Comparison of ENCODE assay signal across 1 cellular context in genomic region chr5:125394661-125395280, GRCh38.
TF ChIP-seq lines count a peak whose summit lies in the region.

No MANE protein-coding gene starts in this region.

TF ChIP-seq in SK-N-SH treated with all-trans-retinoic acid at 6 μM for 48 hours, 23 proteins besides CTCF, POLR2A, EP300 and RAD21 (continued from another document):
- TF ChIP-seq CSRNP3 (CRISPR knock-in tag; IDR thresholded peaks at IDR 0.05) = no peak
- no peak for TF ChIP-seq PPARA (CRISPR knock-in tag; IDR thresholded peaks at IDR 0.05; ENCODE audit: borderline replicate concordance)
- TF ChIP-seq CREB5 (CRISPR knock-in tag; IDR thresholded peaks at IDR 0.05; ENCODE audit: low read depth) = no peak
